In the genomic region with DNA sequence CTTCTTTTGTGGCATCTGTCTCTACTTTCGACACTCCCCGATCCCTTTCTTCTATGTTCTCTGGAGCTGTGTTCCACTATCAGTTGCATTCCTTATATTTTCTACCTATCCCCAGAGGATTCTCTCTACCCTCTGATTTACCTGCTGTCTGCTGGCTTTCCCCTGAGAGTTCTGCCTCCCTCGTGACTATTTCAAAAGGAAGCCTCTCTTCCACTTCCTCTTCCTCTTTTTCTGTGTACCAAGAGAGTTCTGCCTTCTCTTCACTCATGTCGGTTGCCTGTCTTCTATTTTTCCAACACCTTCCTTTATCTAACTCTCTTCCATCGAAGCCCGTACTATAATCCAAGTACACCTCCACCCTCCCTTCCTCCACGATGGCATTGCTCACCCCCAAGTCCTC, we compare ENCODE assay signal across 27 cellular contexts.
"Had no signal": no experiment of that assay in that cellular context is flagged by ENCODE, and none has a peak within 500 bp of the region (broad histone marks: within the 10 kb centered on the region; RNA-seq: fewer than 3 reads in every experiment).

No MANE protein-coding gene starts in this region.

- ATAC-seq: activated T-cell treated with anti-CD3 and anti-CD28 coated beads, Interleukin-2, amount 50 U/mL, for 4 hours; effector memory CD8-positive, alpha-beta T cell; left lung; naive thymus-derived CD4-positive, alpha-beta T cell; sciatic nerve; stimulated activated memory B cell treated with anti-CD40 and anti-IgM and Interleukin-4, amounts not matched to agents 10 μg/mL and 1 μg/mL and 100 μg/mL, for 72 hours had no signal

- H2AFZ ChIP-seq: hepatocyte had no signal

- H3K36me3 ChIP-seq: breast epithelium, colonic mucosa, esophagus muscularis mucosa, left lung, transverse colon had no signal

- H3K4me3 ChIP-seq: breast epithelium, colonic mucosa, dorsolateral prefrontal cortex, esophagus muscularis mucosa, hepatocyte, left lung, lung, transverse colon had no signal

- H3K27me3 ChIP-seq: colonic mucosa, esophagus muscularis mucosa, hepatocyte, left lung, transverse colon had no signal

- DNase-seq: activated CD4-positive, alpha-beta T cell treated with anti-CD3 and anti-CD28 coated beads for 4 hours; activated CD4-positive, alpha-beta T cell treated with anti-CD3 and anti-CD28 coated beads, Interleukin-2, amount 50 U/mL, for 48 hours; activated CD4-positive, CD25-positive, alpha-beta regulatory T cell; activated CD8-positive, alpha-beta memory T cell treated with anti-CD3 and anti-CD28 coated beads, Interleukin-2, amount 50 U/mL, for 48 hours; activated naive CD4-positive, alpha-beta T cell treated with Interleukin-2 at 50 U/mL for 16 hours; activated naive CD8-positive, alpha-beta T cell treated with anti-CD3 and anti-CD28 coated beads for 36 hours; activated T-cell treated with anti-CD3 and anti-CD28 coated beads, Interleukin-2, amount 50 U/mL, for 4 hours; colonic mucosa; dorsolateral prefrontal cortex; effector memory CD8-positive, alpha-beta T cell; glutamatergic neuron; kidney glomerular epithelial cell; left lung; naive thymus-derived CD4-positive, alpha-beta T cell; occipital lobe; posterior cingulate gyrus; small intestine; transverse colon had no signal

- H3K27ac ChIP-seq: breast epithelium, colonic mucosa, dorsolateral prefrontal cortex, esophagus muscularis mucosa, hepatocyte, left lung, transverse colon had no signal

- H3K9me3 ChIP-seq: breast epithelium, colonic mucosa, esophagus muscularis mucosa, left lung, transverse colon had no signal

- H3K4me1 ChIP-seq: breast epithelium, colonic mucosa, esophagus muscularis mucosa, left lung, transverse colon had no signal

- H3K4me2 ChIP-seq: hepatocyte had no signal

- H3K79me2 ChIP-seq: hepatocyte had no signal

- FAIRE-seq: endothelial cell of umbilical vein, frontal cortex, small intestine, urothelium cell line had no signal
